Comparison of ENCODE assay signal across 8 cellular contexts in genomic region chr17:50093807-50094206, GRCh38. TPM values are rescaled to one million over a fixed set of nuclear protein-coding genes. Genes with fewer than 3 reads are reported as not detected.
DNase-seq lines count a peak whose midpoint lies in the region; ATAC-seq and TF ChIP-seq lines count a peak whose summit lies in the region.

No MANE protein-coding gene starts in this region.

- no peak for ATAC-seq in activated T-helper 17 cell treated with anti-CD3 and anti-CD28 coated beads, Interleukin-2, amount 50 U/mL, for 72 hours (replicated peaks)
- ATAC-seq in naive B cell (ENCODE audit: low read depth in 2 of 2) (no peak), HG03565 (IDR thresholded peaks at IDR 0.05; ENCODE audit: unreplicated experiment) (no peak)

- H3K4me3 Mint-ChIP-seq in activated naive CD4-positive, alpha-beta T cell treated with anti-CD3 and anti-CD28 coated beads, Interleukin-2, amount 10 ng/mL, durations not matched to agents 7 days and 5 days: peak overlapping the region; percentile 97
- peak overlapping the region; percentile 96 for H3K4me3 Mint-ChIP-seq in activated T-helper 17 cell treated with anti-CD3 and anti-CD28 coated beads, Interleukin-2, amount 50 U/mL, for 72 hours
- H3K4me3 Mint-ChIP-seq in naive B cell (peak overlapping the region in 7 of 8 donors; percentile 84 to 100 (median 99)), type B pancreatic cell (peak overlapping the region; percentile 91)

- H3K27me3 Mint-ChIP-seq in activated naive CD4-positive, alpha-beta T cell treated with anti-CD3 and anti-CD28 coated beads, Interleukin-2, amount 10 ng/mL, durations not matched to agents 7 days and 5 days: peaks cover 5% of the 10 kb centered on the region
- H3K27me3 Mint-ChIP-seq in activated T-helper 17 cell treated with anti-CD3 and anti-CD28 coated beads, Interleukin-2, amount 50 U/mL, for 72 hours: no peaks in the 10 kb centered on the region
- H3K27me3 Mint-ChIP-seq in naive B cell (peaks cover 0 to 26% (median 13%) of the 10 kb centered on the region in 3 donors), type B pancreatic cell (no peaks in the 10 kb centered on the region)

- TF ChIP-seq CTCF in type B pancreatic cell (conservative IDR thresholded peaks at IDR 0.05): no peak

- no peaks in the 10 kb centered on the region for H3K9me3 Mint-ChIP-seq in activated naive CD4-positive, alpha-beta T cell treated with anti-CD3 and anti-CD28 coated beads, Interleukin-2, amount 10 ng/mL, durations not matched to agents 7 days and 5 days
- H3K9me3 Mint-ChIP-seq in activated T-helper 17 cell treated with anti-CD3 and anti-CD28 coated beads, Interleukin-2, amount 50 U/mL, for 72 hours: no peaks in the 10 kb centered on the region
- H3K9me3 Mint-ChIP-seq in naive B cell: no peaks in the 10 kb centered on the region
- H3K9me3 Mint-ChIP-seq in type B pancreatic cell: no peaks in the 10 kb centered on the region

- CTCF ChIA-PET in activated naive CD4-positive, alpha-beta T cell treated with anti-CD3 and anti-CD28 coated beads, Interleukin-2, amount 10 ng/mL, durations not matched to agents 7 days and 5 days (lab: Charles Lee): interaction anchor here (0.7 to 5.2 kb wide), 46 partner anchors 9 to 361 kb away, joined by 3 to 27 read pairs (median 4); partner anchors contain the start of genes ITGA3, SAMD14 and SGCA

- DNase-seq in activated naive CD4-positive, alpha-beta T cell treated with anti-CD3 and anti-CD28 coated beads, Interleukin-2, amount 10 ng/mL, durations not matched to agents 7 days and 5 days: no peak
- DNase-seq in activated naive CD4-positive, alpha-beta T cell treated with anti-CD3 and anti-CD28 coated beads, Interleukin-2, amount 50 U/mL, for 16 hours: no peak
- no peak for DNase-seq in naive B cell
- no peak for DNase-seq in type B pancreatic cell (ENCODE audit: extremely low spot score, unreplicated experiment)
- no peak for DNase-seq in HT-29 (ENCODE audit: low spot score)
- no peak for DNase-seq in stimulated activated CD4-positive, alpha-beta T cell treated with anti-CD3 and anti-CD28 coated beads, Interleukin-2, amount 100 ng/mL, for 48 hours

- H3K36me3 Mint-ChIP-seq in activated naive CD4-positive, alpha-beta T cell treated with anti-CD3 and anti-CD28 coated beads, Interleukin-2, amount 10 ng/mL, durations not matched to agents 7 days and 5 days: peaks cover 4% of the 10 kb centered on the region
- peaks cover 18% of the 10 kb centered on the region for H3K36me3 Mint-ChIP-seq in activated T-helper 17 cell treated with anti-CD3 and anti-CD28 coated beads, Interleukin-2, amount 50 U/mL, for 72 hours (ENCODE audit: low read depth)
- H3K36me3 Mint-ChIP-seq in naive B cell: peaks cover 0 to 8% of the 10 kb centered on the region in 2 donors
- no peaks in the 10 kb centered on the region for H3K36me3 Mint-ChIP-seq in type B pancreatic cell

- H3K27ac Mint-ChIP-seq in activated naive CD4-positive, alpha-beta T cell treated with anti-CD3 and anti-CD28 coated beads, Interleukin-2, amount 10 ng/mL, durations not matched to agents 7 days and 5 days: no peak overlapping the region
- H3K27ac Mint-ChIP-seq in activated T-helper 17 cell treated with anti-CD3 and anti-CD28 coated beads, Interleukin-2, amount 50 U/mL, for 72 hours: no peak overlapping the region
- H3K27ac Mint-ChIP-seq in naive B cell: peak overlapping the region in 4 of 6 donors; percentile 77 to 98 (median 85)
- H3K27ac Mint-ChIP-seq in type B pancreatic cell: peak overlapping the region; percentile 82

- peaks cover 34% of the 10 kb centered on the region for H3K4me1 Mint-ChIP-seq in activated naive CD4-positive, alpha-beta T cell treated with anti-CD3 and anti-CD28 coated beads, Interleukin-2, amount 10 ng/mL, durations not matched to agents 7 days and 5 days
- H3K4me1 Mint-ChIP-seq in activated T-helper 17 cell treated with anti-CD3 and anti-CD28 coated beads, Interleukin-2, amount 50 U/mL, for 72 hours: peaks cover 9% of the 10 kb centered on the region
- H3K4me1 Mint-ChIP-seq in naive B cell (peaks cover 30 to 37% (median 32%) of the 10 kb centered on the region in 3 donors), type B pancreatic cell (ENCODE audit: unreplicated experiment) (peaks cover 9% of the 10 kb centered on the region)

RNA-seq across cellular contexts. Expression of gene PDK2, which starts 1.3 kb away (rescaled TPM):
- 10 to 100 TPM; 10.0 to 15.2 TPM for total RNA-seq in activated T-helper 17 cell treated with anti-CD3 and anti-CD28 coated beads, Interleukin-2, amount 50 U/mL, for 72 hours
- 10 to 100 TPM; 33.4 to 49.6 (median 40.3) TPM for polyA plus RNA-seq in naive B cell (ENCODE audit: low read depth in 6 of 6)
- total RNA-seq in type B pancreatic cell (ENCODE audit: low replicate concordance): 29.9 and 44.9 TPM in 2 replicates
- 31.3 and 31.9 TPM in 2 replicates for total RNA-seq in HT-29 (2014; rRNA removed; shearing (Covaris generic))

RNA-seq across cellular contexts. Expression of gene SAMD14, which starts 36.2 kb away (rescaled TPM):
- 1 to 10 TPM in 1 of 2 donors, under 1 TPM in 1; 0.84 to 6.9 TPM for total RNA-seq in activated T-helper 17 cell treated with anti-CD3 and anti-CD28 coated beads, Interleukin-2, amount 50 U/mL, for 72 hours
- under 1 TPM in 2 of 6 donors, not detected in 4; 0.11 to 0.31 TPM for polyA plus RNA-seq in naive B cell (ENCODE audit: low read depth in 6 of 6)
- total RNA-seq in type B pancreatic cell (ENCODE audit: low replicate concordance): 2.2 and 14.1 TPM in 2 replicates
- 1.9 and 3.4 TPM in 2 replicates for total RNA-seq in HT-29 (2014; rRNA removed; shearing (Covaris generic))

RNA-seq across cellular contexts. Expression of gene ITGA3, which starts 37.9 kb away (rescaled TPM):
- 10 to 100 TPM in 1 of 2 donors, 1 to 10 TPM in 1; 5.3 to 22.2 TPM for total RNA-seq in activated T-helper 17 cell treated with anti-CD3 and anti-CD28 coated beads, Interleukin-2, amount 50 U/mL, for 72 hours
- 1 to 10 TPM in 1 of 6 donors, under 1 TPM in 4, not detected in 1; 0.29 to 1.4 (median 0.62) TPM for polyA plus RNA-seq in naive B cell (ENCODE audit: low read depth in 6 of 6)
- 20.3 and 27.3 TPM in 2 replicates for total RNA-seq in type B pancreatic cell (ENCODE audit: low replicate concordance)
- 218 and 237 TPM in 2 replicates for total RNA-seq in HT-29 (2014; rRNA removed; shearing (Covaris generic))

RNA-seq across cellular contexts. Expression of gene PPP1R9B, which starts 56.7 kb away (rescaled TPM):
- total RNA-seq in activated T-helper 17 cell treated with anti-CD3 and anti-CD28 coated beads, Interleukin-2, amount 50 U/mL, for 72 hours: 10 to 100 TPM; 73.6 to 89.2 TPM
- 1 to 10 TPM in 5 of 6 donors, under 1 TPM in 1; 0.55 to 3.5 (median 2.3) TPM for polyA plus RNA-seq in naive B cell (ENCODE audit: low read depth in 6 of 6)
- total RNA-seq in type B pancreatic cell (ENCODE audit: low replicate concordance): 45.6 and 51.5 TPM in 2 replicates
- 38.7 and 54.6 TPM in 2 replicates for total RNA-seq in HT-29 (2014; rRNA removed; shearing (Covaris generic))

Comparison
In these comparisons a context has a peak if more than half of its experiments do, and no peak if none do; other contexts are left out.
1. H3K27ac Mint-ChIP-seq: peak in naive B cell (4 of 6) and type B pancreatic cell (single experiment); none in activated naive CD4-positive, alpha-beta T cell treated with anti-CD3 and anti-CD28 coated beads, Interleukin-2, amount 10 ng/mL, durations not matched to agents 7 days and 5 days (single experiment) and activated T-helper 17 cell treated with anti-CD3 and anti-CD28 coated beads, Interleukin-2, amount 50 U/mL, for 72 hours (single experiment).
2. Peak in every context shown above with its lines, with median percentiles within 50 percentile points of each other: H3K4me3 Mint-ChIP-seq.